In genomic region chr18:3451989-3452749, GRCh38 we compare ENCODE assay signal across 7 cellular contexts. TPM values are rescaled to one million over a fixed set of nuclear protein-coding genes. Genes with fewer than 3 reads are reported as not detected.
DNase-seq lines count a peak whose midpoint lies in the region; ATAC-seq, FAIRE-seq and TF ChIP-seq lines count a peak whose summit lies in the region.

No MANE protein-coding gene starts in this region.

- no peaks in the 10 kb centered on the region for H3K9me3 ChIP-seq in mammary epithelial cell (replicated peaks; ENCODE audit: insufficient read depth, low read length)

- peaks cover 72% of the 10 kb centered on the region for H3K79me2 ChIP-seq in mammary epithelial cell (ENCODE audit: insufficient read depth, low read length)

- in situ Hi-C loops in mammary epithelial cell (cut with MboI; ENCODE audit: low sequenced_read_pairs in 2 of 2) = loop anchor here (5.0 kb wide), 3 partner anchors 140 to 215 kb away; no protein-coding TSS in a partner anchor

- dilution Hi-C loops in mammary epithelial cell (cut with HindIII; ENCODE audit: low sequenced_read_pairs) = loop anchor here (5.0 to 10.0 kb wide), 4 partner anchors 65 to 215 kb away; partner anchors contain the start of gene MYL12B

- no peaks in the 10 kb centered on the region for H3K27me3 Mint-ChIP-seq in T-helper 2 cell treated with Interferon-gamma antibody and Interleukin-4, amounts not matched to agents 5 μg/mL and 100 μg/mL, for 36 hours (ENCODE audit: low read depth)

- H3K4me1 Mint-ChIP-seq in T-helper 2 cell treated with Interferon-gamma antibody and Interleukin-4, amounts not matched to agents 5 μg/mL and 100 μg/mL, for 36 hours (ENCODE audit: low read depth) = peaks cover 40% of the 10 kb centered on the region

- peaks cover 11% of the 10 kb centered on the region for H3K36me3 Mint-ChIP-seq in T-helper 2 cell treated with Interferon-gamma antibody and Interleukin-4, amounts not matched to agents 5 μg/mL and 100 μg/mL, for 36 hours (ENCODE audit: low read depth)

- peak; percentile 54 for DNase-seq in H7
- DNase-seq in T-helper 2 cell treated with Interferon-gamma antibody and Interleukin-4, amounts not matched to agents 5 μg/mL and 100 μg/mL, for 36 hours (ENCODE audit: low spot score) = peak; percentile 25
- DNase-seq in mammary epithelial cell = peak; percentile 68
- DNase-seq in kidney tubule cell (ENCODE audit: low spot score) = peak; percentile 78
- peak; percentile 38 for DNase-seq in stimulated activated CD4-positive, alpha-beta T cell treated with anti-CD3 and anti-CD28 coated beads, Interleukin-4, amount 100 ng/mL, for 1 hour
- no peak for DNase-seq in H54 (ENCODE audit: insufficient read length, low spot score)

- ATAC-seq in HG02970 (IDR thresholded peaks at IDR 0.05; ENCODE audit: low FRiP score, unreplicated experiment) = no peak

- peaks cover 10% of the 10 kb centered on the region for H3K36me3 ChIP-seq in H7 (replicated peaks; ENCODE audit: control insufficient read depth, insufficient read depth, low read length)
- peaks cover 11% of the 10 kb centered on the region for H3K36me3 ChIP-seq in mammary epithelial cell (ENCODE audit: insufficient read depth, low read length)

- 3% methylated on average over 16 of the region's 53 CpGs for WGBS in mammary epithelial cell (ENCODE audit: low coverage, missing lambda C conversion rate)

- peak overlapping the region; percentile 54 for H3K4me3 ChIP-seq in H7 (ENCODE audit: insufficient read depth, low read depth, low read length)
- H3K4me3 ChIP-seq in mammary epithelial cell (replicated peaks in 1 of 3; ENCODE audit: insufficient read depth in 1 of 3, low read depth in 2 of 3, low read length in 3 of 3) = peak overlapping the region; percentile 48 to 91 (median 75)

- H3K9me3 Mint-ChIP-seq in T-helper 2 cell treated with Interferon-gamma antibody and Interleukin-4, amounts not matched to agents 5 μg/mL and 100 μg/mL, for 36 hours = no peaks in the 10 kb centered on the region

- FAIRE-seq in H54 (lab: Jason Lieb, UNC) = no peak

- H3K4me2 ChIP-seq in mammary epithelial cell (ENCODE audit: insufficient read depth, low read depth, low read length) = peak overlapping the region; percentile 87

- intact Hi-C loops in mammary epithelial cell (cut with micrococcal nuclease) = loop anchor here (5.0 kb wide), 1 partner anchor 535 kb away; no protein-coding TSS in a partner anchor

- H2AFZ ChIP-seq in mammary epithelial cell (ENCODE audit: low read depth, low read length) = no peak overlapping the region

- no peaks in the 10 kb centered on the region for H4K20me1 ChIP-seq in mammary epithelial cell (ENCODE audit: insufficient read depth, low read length)

- BruUV-seq in mammary epithelial cell (replicated peaks; lab: Mats Ljungman, UMichigan) = no TSS peak

- H3K27me3 ChIP-seq in H7 (ENCODE audit: control insufficient read depth, insufficient read depth, low read length) (no peaks in the 10 kb centered on the region), mammary epithelial cell (ENCODE audit: insufficient read depth, low read length) (no peaks in the 10 kb centered on the region)

- peaks cover 25% of the 10 kb centered on the region for H3K4me1 ChIP-seq in mammary epithelial cell (ENCODE audit: insufficient read depth, low read length)

- TF ChIP-seq CTCF in mammary epithelial cell (conservative IDR thresholded peaks at IDR 0.05 in 1 of 2, IDR thresholded peaks at IDR 0.05 in 1 of 2; ENCODE audit: extremely low read depth in 1 of 2, insufficient read depth in 1 of 2, low read depth in 1 of 2, low read length in 2 of 2) = no peak

- no peak for TF ChIP-seq POLR2A in H54 (IDR thresholded peaks at IDR 0.05; ENCODE audit: low read depth, low read length)

- peak overlapping the region; percentile 94 for H3K27ac Mint-ChIP-seq in T-helper 2 cell treated with Interferon-gamma antibody and Interleukin-4, amounts not matched to agents 5 μg/mL and 100 μg/mL, for 36 hours

- peak overlapping the region; percentile 95 for H3K9ac ChIP-seq in mammary epithelial cell (ENCODE audit: insufficient read depth, low read length)

- peak overlapping the region; percentile 91 for H3K4me3 Mint-ChIP-seq in T-helper 2 cell treated with Interferon-gamma antibody and Interleukin-4, amounts not matched to agents 5 μg/mL and 100 μg/mL, for 36 hours

- peak overlapping the region; percentile 97 for H3K27ac ChIP-seq in mammary epithelial cell (ENCODE audit: insufficient read depth, low read depth, low read length)

- CTCF ChIA-PET in mammary epithelial cell (lab: Charles Lee; ENCODE audit: low non-redundant PET) = interaction anchor here (0.8 kb wide), 1 partner anchor 142 kb away, joined by 3 read pairs; no protein-coding TSS in a partner anchor

RNA-seq across cellular contexts. Expression of gene TGIF1, which starts 2.2 kb away (rescaled TPM):
- 329 and 333 TPM in 2 replicates for total RNA-seq in H7 (2014; rRNA removed; shearing (Covaris generic))
- 100 to 1,000 TPM; 153 to 189 TPM for total RNA-seq in mammary epithelial cell
- 150 TPM for polyA plus RNA-seq in mammary epithelial cell
- polyA minus RNA-seq in mammary epithelial cell = 58.8 TPM
